ENCODE assay signal across 17 cellular contexts in genomic region chr6:11762782-11763459, GRCh38. TPM values are rescaled to one million over a fixed set of nuclear protein-coding genes. Genes with fewer than 3 reads are reported as not detected.
DNase-seq lines count a peak whose midpoint lies in the region; ATAC-seq and TF ChIP-seq lines count a peak whose summit lies in the region.
"Had no signal": no experiment of that assay in that cellular context is flagged by ENCODE, and none has a peak within 500 bp of the region (broad histone marks: within the 10 kb centered on the region; RNA-seq: fewer than 3 reads in every experiment).

No MANE protein-coding gene starts in this region.

- H3F3A ChIP-seq in smooth muscle cell (ENCODE audit: low read depth), result no peaks in the 10 kb centered on the region

- no peak for TF ChIP-seq CTCF in smooth muscle cell (IDR thresholded peaks at IDR 0.05; ENCODE audit: borderline replicate concordance, insufficient read depth, poor library complexity, severe bottlenecking)
- TF ChIP-seq CTCF in lower leg skin (IDR thresholded peaks at IDR 0.05), result no peak
- no peak for TF ChIP-seq CTCF in CD4-positive, alpha-beta T cell (IDR thresholded peaks at IDR 0.05)

- no peaks in the 10 kb centered on the region for H3K27me3 ChIP-seq in mesendoderm (ENCODE audit: insufficient read depth, low read length, poor library complexity)
- H3K27me3 ChIP-seq in smooth muscle cell (ENCODE audit: low read depth), result no peaks in the 10 kb centered on the region
- H3K27me3 ChIP-seq in CD4-positive, alpha-beta T cell (ENCODE audit: control insufficient read depth, insufficient read depth, low read length), result no peaks in the 10 kb centered on the region
- H3K27me3 ChIP-seq: SJSA1 had no signal

- peak overlapping the region; percentile 41 for H2AFZ ChIP-seq in smooth muscle cell (ENCODE audit: low read depth)

- no peak overlapping the region for H3K27ac Mint-ChIP-seq in CD4-positive, alpha-beta T cell
- H3K27ac Mint-ChIP-seq: activated T-helper 1 cell treated with anti-CD3 and anti-CD28 coated beads, Interleukin-12 subunit alpha, Interleukin-12 subunit beta, Interleukin-2, Interleukin-4 antibody, amounts not matched to agents 30 ng/mL and 10 ng/mL and 1 ng/mL, durations not matched to agents 14 hours and 24 hours and 36 hours had no signal

- POLR2A ChIA-PET in CD4-positive, alpha-beta T cell (lab: Charles Lee), result no interaction called here

- CTCF ChIA-PET in CD4-positive, alpha-beta T cell (lab: Charles Lee), result no interaction called here

- no peak overlapping the region for H3K4me3 Mint-ChIP-seq in CD4-positive, alpha-beta T cell
- H3K4me3 Mint-ChIP-seq: activated T-helper 1 cell treated with anti-CD3 and anti-CD28 coated beads, Interleukin-12 subunit alpha, Interleukin-12 subunit beta, Interleukin-2, Interleukin-4 antibody, amounts not matched to agents 30 ng/mL and 10 ng/mL and 1 ng/mL, durations not matched to agents 14 hours and 24 hours and 36 hours; neural crest cell had no signal

- H4K8ac ChIP-seq in mesendoderm (ENCODE audit: low read depth, low read length), result no peak overlapping the region

- no peak overlapping the region for H3K27ac ChIP-seq in mesendoderm (ENCODE audit: low read depth, low read length)
- no peak overlapping the region for H3K27ac ChIP-seq in smooth muscle cell (ENCODE audit: low read depth)
- H3K27ac ChIP-seq in CD4-positive, alpha-beta T cell (ENCODE audit: low read depth, low read length), result no peak overlapping the region
- H3K27ac ChIP-seq: SJSA1 had no signal

- peaks cover 2% of the 10 kb centered on the region for H3K9me3 Mint-ChIP-seq in CD4-positive, alpha-beta T cell
- H3K9me3 Mint-ChIP-seq: neural crest cell had no signal

- peak overlapping the region; percentile 26 for H3K4ac ChIP-seq in mesendoderm (ENCODE audit: low read depth, low read length)

- no peaks in the 10 kb centered on the region for H4K20me1 ChIP-seq in smooth muscle cell (ENCODE audit: low read depth)

- H3K27me3 Mint-ChIP-seq in CD4-positive, alpha-beta T cell, result no peaks in the 10 kb centered on the region

- ATAC-seq in CD4-positive, alpha-beta T cell (ENCODE audit: poor library complexity), result no peak
- ATAC-seq: stimulated activated naive CD8-positive, alpha-beta T cell treated with anti-CD3 and anti-CD28 coated beads, Interleukin-15, Interleukin-2, amounts not matched to agents 100 U/mL and 50 U/mL, for 24 hours had no signal

- peaks cover 24% of the 10 kb centered on the region for H3K4me1 ChIP-seq in mesendoderm (ENCODE audit: control insufficient read depth, low read depth, low read length)
- peaks cover 13% of the 10 kb centered on the region for H3K4me1 ChIP-seq in smooth muscle cell (ENCODE audit: low read depth)

- H3K4me2 ChIP-seq in mesendoderm (ENCODE audit: low read length) (no peak overlapping the region), smooth muscle cell (peak overlapping the region; percentile 33)

- H3K18ac ChIP-seq in mesendoderm (ENCODE audit: low read length), result peak overlapping the region; percentile 87

- no peaks in the 10 kb centered on the region for H3K79me1 ChIP-seq in mesendoderm (ENCODE audit: low read length)

- H2BK5ac ChIP-seq in mesendoderm (ENCODE audit: low read length), result peak overlapping the region; percentile 6

- intact Hi-C loops in lower leg skin (cut with DNase I; ENCODE audit: low total_unique reads), result no loop called here
- intact Hi-C loops in CD4-positive, alpha-beta T cell (cut with DNase I, micrococcal nuclease), result no loop called here

- no peak overlapping the region for H3K56ac ChIP-seq in mesendoderm (ENCODE audit: low read length)

- no peak overlapping the region for H3K23ac ChIP-seq in mesendoderm (ENCODE audit: low read length)

- no peak overlapping the region for H4K5ac ChIP-seq in mesendoderm (ENCODE audit: low read length)

- no peaks in the 10 kb centered on the region for H3K36me3 ChIP-seq in mesendoderm (ENCODE audit: control insufficient read depth, insufficient read depth, low read length)
- H3K36me3 ChIP-seq in smooth muscle cell (ENCODE audit: low read depth), result no peaks in the 10 kb centered on the region
- H3K36me3 ChIP-seq: SJSA1 had no signal

- H3K79me2 ChIP-seq in mesendoderm (ENCODE audit: control insufficient read depth, insufficient read depth, low read length) (no peaks in the 10 kb centered on the region), smooth muscle cell (ENCODE audit: low read depth) (no peaks in the 10 kb centered on the region)

- no peak overlapping the region for H2BK15ac ChIP-seq in mesendoderm (replicated peaks; ENCODE audit: low read depth)

- H3K4me1 Mint-ChIP-seq in CD4-positive, alpha-beta T cell (ENCODE audit: low read depth), result peaks cover 4% of the 10 kb centered on the region

- no CpG with 5 or more reads among the region's 4 CpGs for WGBS in mesendoderm (ENCODE audit: extremely low coverage, insufficient coverage, low lambda C conversion rate)
- 60% methylated on average over 4 of the region's 4 CpGs for WGBS in smooth muscle cell (ENCODE audit: low lambda C conversion rate)
- WGBS in lower leg skin, 2 donors, result 49 to 67% methylated on average over 4 of the region's 4 CpGs

- no peak for TF ChIP-seq POLR2A in lower leg skin (IDR thresholded peaks at IDR 0.05)

- H2AK5ac ChIP-seq in mesendoderm (ENCODE audit: low read length), result no peak overlapping the region

- no peaks in the 10 kb centered on the region for H3K9me3 ChIP-seq in smooth muscle cell (replicated peaks; ENCODE audit: low read depth)
- H3K9me3 ChIP-seq in CD4-positive, alpha-beta T cell (ENCODE audit: control insufficient read depth, low read length), result peaks cover 1% of the 10 kb centered on the region
- H3K9me3 ChIP-seq: SJSA1 had no signal

- H3K4me3 ChIP-seq in mesendoderm (ENCODE audit: low read length) (no peak overlapping the region), smooth muscle cell (no peak overlapping the region), lower leg skin (ENCODE audit: low read depth, poor library complexity, severe bottlenecking) (no peak overlapping the region)
- H3K4me3 ChIP-seq: SJSA1 had no signal

- no peak overlapping the region for H3K9ac ChIP-seq in mesendoderm (ENCODE audit: low read length)
- no peak overlapping the region for H3K9ac ChIP-seq in smooth muscle cell (ENCODE audit: low read depth)

- H3K36me3 Mint-ChIP-seq in CD4-positive, alpha-beta T cell (ENCODE audit: low read depth), result no peaks in the 10 kb centered on the region

- H2BK120ac ChIP-seq in mesendoderm (ENCODE audit: low read depth, low read length), result no peak overlapping the region

- DNase-seq in LHCN-M2 (ENCODE audit: low read depth), result peak; percentile 73
- peak; percentile 60 for DNase-seq in dermis blood vessel endothelial cell
- no peak for DNase-seq in mesendoderm
- no peak for DNase-seq in smooth muscle cell (lab: John Stamatoyannopoulos, UW; ENCODE audit: unreplicated experiment)
- DNase-seq in activated gamma-delta T cell treated with Interleukin-2 at 50 U/mL for 16 hours, result no peak
- no peak for DNase-seq in lower leg skin (ENCODE audit: low spot score in 2 of 2)
- DNase-seq in NCI-H146 (lab: John Stamatoyannopoulos, UW), result no peak
- DNase-seq in CD4-positive, alpha-beta T cell, result no peak
- DNase-seq: AML-193; effector CD8-positive, alpha-beta T cell; islet precursor cell; NCI-H2227 treated with DMSO at 0.1 percent for 48 hours; stimulated activated naive CD8-positive, alpha-beta T cell treated with anti-CD3 and anti-CD28 coated beads, Interleukin-15, Interleukin-2, amounts not matched to agents 100 U/mL and 50 U/mL, for 24 hours; T1000 had no signal

RNA-seq across cellular contexts. Expression of gene ADTRP, which starts 15.7 kb away (rescaled TPM):
- 0.64 and 2.2 TPM in 2 replicates for total RNA-seq in LHCN-M2 (2014; rRNA removed)
- 1.9 TPM for polyA plus RNA-seq in LHCN-M2 (2012)
- total RNA-seq in dermis blood vessel endothelial cell, result 0.47 and 0.85 TPM in 2 replicates
- polyA plus RNA-seq in mesendoderm (2013, experiment 1 of 2), result 0.41 TPM
- 0.36 TPM for polyA plus RNA-seq in mesendoderm (2013, experiment 2 of 2)
- total RNA-seq in smooth muscle cell, result 0.54 and 0.67 TPM in 2 replicates
- 0.64 and 1.1 TPM in 2 replicates for polyA plus RNA-seq in smooth muscle cell
- total RNA-seq in lower leg skin, result 10 to 100 TPM in 3 of 4 donors, 1 to 10 TPM in 1; 9.1 to 40.4 (median 21.8) TPM
- 10 to 100 TPM; 14.3 to 15.2 TPM for total RNA-seq in CD4-positive, alpha-beta T cell
- total RNA-seq: neural crest cell had no signal

Comparison
In these comparisons a context has a peak if more than half of its experiments do, and no peak if none do; other contexts are left out.
1. DNase-seq: peak in LHCN-M2 (single experiment) and dermis blood vessel endothelial cell (single experiment); none in mesendoderm (single experiment), smooth muscle cell (single experiment), activated gamma-delta T cell treated with Interleukin-2 at 50 U/mL for 16 hours (single experiment), lower leg skin (0 of 2), NCI-H146 (single experiment) and CD4-positive, alpha-beta T cell (0 of 10).